ENCODE assay signal across 11 cellular contexts in genomic region chr11:64292458-64293254, GRCh38. TPM values are rescaled to one million over a fixed set of nuclear protein-coding genes. Genes with fewer than 3 reads are reported as not detected.
DNase-seq lines count a peak whose midpoint lies in the region; ATAC-seq and TF ChIP-seq lines count a peak whose summit lies in the region.
"Had no signal": no experiment of that assay in that cellular context is flagged by ENCODE, and none has a peak within 500 bp of the region (broad histone marks: within the 10 kb centered on the region; RNA-seq: fewer than 3 reads in every experiment).

No MANE protein-coding gene starts in this region.

- H3K9me3 ChIP-seq in heart right ventricle (no peaks in the 10 kb centered on the region), mucosa of rectum (ENCODE audit: control insufficient read depth in 2 of 2, low read length in 2 of 2) (no peaks in the 10 kb centered on the region)
- H3K9me3 ChIP-seq: thyroid gland had no signal

- no peak overlapping the region for H3K9ac ChIP-seq in mucosa of rectum (ENCODE audit: low read depth in 1 of 2, low read length in 2 of 2)

- peak in 2 of 8 donors; percentile 4 to 7 for ATAC-seq in heart right ventricle
- no peak for ATAC-seq in left ventricle myocardium superior
- no peak for ATAC-seq in GM21529 (IDR thresholded peaks at IDR 0.05; ENCODE audit: unreplicated experiment)

- peaks cover 4 to 23% (median 15%) of the 10 kb centered on the region in 9 donors for H3K4me1 ChIP-seq in heart right ventricle
- H3K4me1 ChIP-seq in mucosa of rectum (ENCODE audit: control insufficient read depth in 2 of 2, insufficient read depth in 2 of 2, low read length in 2 of 2), result peaks cover 4 to 9% of the 10 kb centered on the region in 2 donors
- peaks cover 3% of the 10 kb centered on the region for H3K4me1 ChIP-seq in urinary bladder (ENCODE audit: insufficient read depth)

- WGBS in heart right ventricle, 2 donors, result 32% methylated on average over 40 to 42 of the region's 42 CpGs
- 32% methylated on average over 42 of the region's 42 CpGs for WGBS in urinary bladder

- peak overlapping the region; percentile 21 to 49 (median 38) for H3K4me3 ChIP-seq in heart right ventricle
- peak overlapping the region; percentile 20 for H3K4me3 ChIP-seq in mucosa of rectum (ENCODE audit: low read length in 2 of 2)
- H3K4me3 ChIP-seq in urinary bladder (ENCODE audit: low read depth, low read length), result peak overlapping the region; percentile 35

- DNase-seq in heart right ventricle (no peak), left ventricle myocardium superior (no peak), caudate nucleus (lab: John Stamatoyannopoulos, UW) (no peak), SHP77 (lab: John Stamatoyannopoulos, UW) (no peak), kidney tubule cell (ENCODE audit: low spot score) (no peak)
- DNase-seq: SHP77 treated with DMSO at 0.1 percent for 48 hours, thyroid gland had no signal

- H3K27ac ChIP-seq in heart right ventricle (no peak overlapping the region), caudate nucleus (ENCODE audit: low read depth, low read length) (peak overlapping the region; percentile 54), mucosa of rectum (ENCODE audit: low read depth in 2 of 2, low read length in 2 of 2) (no peak overlapping the region), urinary bladder (ENCODE audit: low read depth) (no peak overlapping the region)
- H3K27ac ChIP-seq: thyroid gland had no signal

- H3K36me3 ChIP-seq in heart right ventricle, result peaks cover 0 to 5% (median 0%) of the 10 kb centered on the region in 9 donors
- no peaks in the 10 kb centered on the region for H3K36me3 ChIP-seq in mucosa of rectum (ENCODE audit: control insufficient read depth in 2 of 2, insufficient read depth in 2 of 2, low read length in 2 of 2)
- H3K36me3 ChIP-seq in urinary bladder (ENCODE audit: insufficient read depth), result no peaks in the 10 kb centered on the region
- H3K36me3 ChIP-seq: thyroid gland had no signal

- H3K27me3 ChIP-seq in heart right ventricle (peaks cover 23 to 81% (median 77%) of the 10 kb centered on the region in 7 donors), mucosa of rectum (ENCODE audit: control insufficient read depth in 2 of 2, insufficient read depth in 2 of 2, low read length in 2 of 2) (peaks cover 53 to 58% of the 10 kb centered on the region in 2 donors)

- no peak for TF ChIP-seq CTCF in heart right ventricle (IDR thresholded peaks at IDR 0.05)

- intact Hi-C loops in heart right ventricle (cut with DNase I), result no loop called here
- intact Hi-C loops in left ventricle myocardium superior (cut with micrococcal nuclease), result no loop called here

RNA-seq across cellular contexts. Expression of gene KCNK4, which starts 1.6 kb away (rescaled TPM):
- total RNA-seq in heart right ventricle (not detected), left ventricle myocardium superior (not detected), urinary bladder (not detected)
- polyA plus RNA-seq in heart right ventricle (not detected), urinary bladder (0.13 TPM)
- total RNA-seq: thyroid gland had no signal

RNA-seq across cellular contexts. Expression of gene GPR137, which starts 7.0 kb away (rescaled TPM):
- total RNA-seq in heart right ventricle (10 to 100 TPM; 16.4 to 43.0 (median 24.3) TPM), left ventricle myocardium superior (33.6 TPM), urinary bladder (4.7 TPM)
- polyA plus RNA-seq in heart right ventricle (10 to 100 TPM; 18.4 to 31.8 TPM), urinary bladder (48.3 TPM)

RNA-seq across cellular contexts. Expression of gene CATSPERZ, which starts 7.5 kb away (rescaled TPM):
- total RNA-seq in heart right ventricle, result not detected
- under 1 TPM in 1 of 2 donors, not detected in 1; 0.10 TPM for polyA plus RNA-seq in heart right ventricle
- not detected for total RNA-seq in left ventricle myocardium superior
- not detected for total RNA-seq in urinary bladder
- polyA plus RNA-seq in urinary bladder, result 0.29 TPM
- total RNA-seq: M059J had no signal

RNA-seq across cellular contexts. Expression of gene BAD, which starts 8.2 kb away (rescaled TPM):
- total RNA-seq in heart right ventricle (100 to 1,000 TPM in 1 of 10 donors, 10 to 100 TPM in 9; 40.7 to 106 (median 52.2) TPM), left ventricle myocardium superior (98.7 TPM), urinary bladder (34.2 TPM)
- polyA plus RNA-seq in heart right ventricle (100 to 1,000 TPM in 1 of 2 donors, 10 to 100 TPM in 1; 92.1 to 104 TPM), urinary bladder (111 TPM)

RNA-seq across cellular contexts. Expression of gene ESRRA, which starts 12.7 kb away (rescaled TPM):
- total RNA-seq in heart right ventricle (100 to 1,000 TPM; 115 to 225 (median 132) TPM), left ventricle myocardium superior (256 TPM), urinary bladder (13.3 TPM)
- polyA plus RNA-seq in heart right ventricle (100 to 1,000 TPM; 180 TPM), urinary bladder (53.2 TPM)
